In genomic region chr2:20622731-20623130, GRCh38 we compare ENCODE assay signal across 14 cellular contexts. TPM values are rescaled to one million over a fixed set of nuclear protein-coding genes. Genes with fewer than 3 reads are reported as not detected.
DNase-seq lines count a peak whose midpoint lies in the region; ATAC-seq and TF ChIP-seq lines count a peak whose summit lies in the region.
"Had no signal": no experiment of that assay in that cellular context is flagged by ENCODE, and none has a peak within 500 bp of the region (broad histone marks: within the 10 kb centered on the region; RNA-seq: fewer than 3 reads in every experiment).

No MANE protein-coding gene starts in this region.

- no peak overlapping the region for H3K27ac ChIP-seq in RWPE2 (ENCODE audit: poor library complexity, severe bottlenecking)
- H3K27ac ChIP-seq: testis had no signal

- H3K27me3 Mint-ChIP-seq in glutamatergic neuron (ENCODE audit: unreplicated experiment) (peaks cover 15% of the 10 kb centered on the region), nephron (ENCODE audit: low read depth) (peaks cover 8% of the 10 kb centered on the region), type B pancreatic cell (no peaks in the 10 kb centered on the region)
- H3K27me3 Mint-ChIP-seq: CD4-positive, alpha-beta memory T cell had no signal

- H3K27ac Mint-ChIP-seq in glutamatergic neuron (ENCODE audit: unreplicated experiment) (peak overlapping the region; percentile 81), nephron (peak overlapping the region; percentile 23 to 83 (median 47)), type B pancreatic cell (peak overlapping the region; percentile 41)
- H3K27ac Mint-ChIP-seq: activated T-helper 1 cell treated with anti-CD3 and anti-CD28 coated beads, Interleukin-12 subunit alpha, Interleukin-12 subunit beta, Interleukin-2, Interleukin-4 antibody, amounts not matched to agents 30 ng/mL and 10 ng/mL and 1 ng/mL, durations not matched to agents 14 hours and 24 hours and 36 hours had no signal

- H3K36me3 Mint-ChIP-seq in glutamatergic neuron (ENCODE audit: unreplicated experiment) (peaks cover 8% of the 10 kb centered on the region), nephron (ENCODE audit: low read depth) (peaks cover 11% of the 10 kb centered on the region), type B pancreatic cell (peaks cover 6% of the 10 kb centered on the region)

- no peaks in the 10 kb centered on the region for H3K9me3 ChIP-seq in RWPE2 (ENCODE audit: severe bottlenecking)
- H3K9me3 ChIP-seq: testis had no signal

- H3K36me3 ChIP-seq in RWPE2 (ENCODE audit: low read depth) = no peaks in the 10 kb centered on the region

- no peak for ATAC-seq in RWPE2 (ENCODE audit: low read depth)
- ATAC-seq in GM18502 (IDR thresholded peaks at IDR 0.05; ENCODE audit: poor library complexity, unreplicated experiment) = no peak

- H3K4me3 Mint-ChIP-seq in glutamatergic neuron (ENCODE audit: unreplicated experiment) (peak overlapping the region; percentile 67), nephron (no peak overlapping the region), type B pancreatic cell (no peak overlapping the region)
- H3K4me3 Mint-ChIP-seq: activated T-helper 1 cell treated with anti-CD3 and anti-CD28 coated beads, Interleukin-12 subunit alpha, Interleukin-12 subunit beta, Interleukin-2, Interleukin-4 antibody, amounts not matched to agents 30 ng/mL and 10 ng/mL and 1 ng/mL, durations not matched to agents 14 hours and 24 hours and 36 hours; CD4-positive, alpha-beta memory T cell had no signal

- TF ChIP-seq CTCF in RWPE2 (IDR thresholded peaks at IDR 0.05; ENCODE audit: poor library complexity, severe bottlenecking) (no peak), glutamatergic neuron (IDR thresholded peaks at IDR 0.05; ENCODE audit: partially characterized antibody, unreplicated experiment) (no peak), nephron (IDR thresholded peaks at IDR 0.05; ENCODE audit: unreplicated experiment in 3 of 3) (no peak), type B pancreatic cell (conservative IDR thresholded peaks at IDR 0.05) (no peak)

- no peaks in the 10 kb centered on the region for H3K27me3 ChIP-seq in RWPE2 (ENCODE audit: insufficient read depth, poor library complexity, severe bottlenecking)
- H3K27me3 ChIP-seq: testis had no signal

- H3K4me1 Mint-ChIP-seq in glutamatergic neuron (ENCODE audit: low read depth, unreplicated experiment) = peaks cover 24% of the 10 kb centered on the region
- peaks cover 46% of the 10 kb centered on the region for H3K4me1 Mint-ChIP-seq in nephron
- peaks cover 34% of the 10 kb centered on the region for H3K4me1 Mint-ChIP-seq in type B pancreatic cell (ENCODE audit: unreplicated experiment)
- H3K4me1 Mint-ChIP-seq: CD4-positive, alpha-beta memory T cell had no signal

- H3K4me3 ChIP-seq in RWPE2 (ENCODE audit: severe bottlenecking) = no peak overlapping the region
- H3K4me3 ChIP-seq: testis had no signal

- peak; percentile 53 for DNase-seq in RWPE2 (ENCODE audit: low spot score)
- peak; percentile 73 for DNase-seq in glutamatergic neuron
- DNase-seq in type B pancreatic cell (ENCODE audit: extremely low spot score, unreplicated experiment) = no peak
- DNase-seq in COLO668 (lab: John Stamatoyannopoulos, UW; ENCODE audit: unreplicated experiment) = no peak
- DNase-seq in AG08396 (ENCODE audit: low spot score) = no peak
- DNase-seq: CD4-positive, alpha-beta memory T cell; NCI-H1436 treated with DMSO at 0.1 percent for 48 hours; nucleus accumbens; stimulated activated CD4-positive, alpha-beta T cell treated with anti-CD3 and anti-CD28 coated beads, Interleukin-15, amount 100 ng/mL, for 24 hours; T-helper 9 cell; testis had no signal

- H3K9me3 Mint-ChIP-seq in glutamatergic neuron (ENCODE audit: unreplicated experiment) (peaks cover 13% of the 10 kb centered on the region), nephron (no peaks in the 10 kb centered on the region), type B pancreatic cell (no peaks in the 10 kb centered on the region)
- H3K9me3 Mint-ChIP-seq: activated T-helper 1 cell treated with anti-CD3 and anti-CD28 coated beads, Interleukin-12 subunit alpha, Interleukin-12 subunit beta, Interleukin-2, Interleukin-4 antibody, amounts not matched to agents 30 ng/mL and 10 ng/mL and 1 ng/mL, durations not matched to agents 14 hours and 24 hours and 36 hours; CD4-positive, alpha-beta memory T cell had no signal

- H3K4me1 ChIP-seq in RWPE2 (ENCODE audit: insufficient read depth, poor library complexity, severe bottlenecking) = peaks cover 7% of the 10 kb centered on the region

RNA-seq across cellular contexts. Expression of gene HS1BP3, which starts 28.2 kb away (rescaled TPM):
- 23.8 TPM for total RNA-seq in glutamatergic neuron (ENCODE audit: unreplicated experiment)
- total RNA-seq in type B pancreatic cell (ENCODE audit: low replicate concordance) = 22.1 and 24.3 TPM in 2 replicates

RNA-seq across cellular contexts. Expression of gene GDF7, which starts 44.2 kb away (rescaled TPM):
- not detected for total RNA-seq in glutamatergic neuron (ENCODE audit: unreplicated experiment)
- 0.31 and 24.3 TPM in 2 replicates for total RNA-seq in type B pancreatic cell (ENCODE audit: low replicate concordance)

Comparison
In these comparisons a context has a peak if more than half of its experiments do, and no peak if none do; other contexts are left out.
1. DNase-seq: peak in RWPE2 (single experiment) and glutamatergic neuron (single experiment); none in type B pancreatic cell (single experiment), COLO668 (single experiment) and AG08396 (single experiment).
2. Peak in every context shown above with its lines, with median percentiles within 50 percentile points of each other: H3K27ac Mint-ChIP-seq.